Comparison of ENCODE assay signal across 8 cellular contexts in the genomic region with DNA sequence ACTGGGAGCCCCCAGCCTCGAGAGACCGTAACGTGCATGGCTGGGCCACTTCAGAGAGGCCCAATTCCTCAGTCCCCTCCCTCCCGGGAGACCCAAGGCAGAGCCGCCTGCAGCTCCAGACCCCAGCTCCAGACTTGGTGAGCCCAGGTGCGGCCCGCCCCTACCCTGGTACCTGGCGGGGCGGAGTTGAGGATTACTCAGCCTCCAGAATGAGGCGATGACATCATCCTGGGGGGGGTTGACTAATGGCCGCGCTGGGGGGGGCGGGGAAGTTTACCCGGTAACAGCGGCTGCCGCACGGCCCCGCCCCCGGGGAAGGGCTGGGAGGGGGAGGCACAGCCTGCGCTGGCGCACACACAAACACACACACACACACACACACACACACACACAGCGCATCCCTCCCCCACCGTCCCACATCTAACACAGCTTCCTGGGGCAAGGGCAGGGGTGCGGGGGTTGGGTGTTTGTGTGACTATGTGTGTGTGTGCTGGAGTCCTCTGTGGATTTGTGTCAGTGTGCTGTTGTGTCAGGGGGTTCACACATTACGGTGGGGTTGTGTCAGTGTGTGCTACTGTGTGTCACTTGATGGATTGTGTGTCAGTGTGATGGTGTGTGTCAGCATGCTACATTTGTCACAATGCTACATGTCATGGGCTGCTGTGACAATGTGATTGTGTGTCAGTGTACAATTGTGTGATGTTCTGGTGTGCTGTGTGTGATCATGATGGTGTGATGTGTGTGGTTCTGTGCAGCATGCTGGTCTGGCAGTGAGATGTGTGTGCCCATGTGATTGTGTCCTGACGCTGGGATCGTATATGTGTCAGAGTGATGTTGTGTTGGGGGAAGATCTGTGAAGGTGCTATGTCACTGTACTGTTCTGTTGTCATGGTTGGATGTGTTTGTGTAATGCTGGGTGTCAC. TPM values are rescaled to one million over a fixed set of nuclear protein-coding genes. Genes with fewer than 3 reads are reported as not detected.
DNase-seq lines count a peak whose midpoint lies in the region; ATAC-seq and TF ChIP-seq lines count a peak whose summit lies in the region.

No MANE protein-coding gene starts in this region.

- peaks cover 12% of the 10 kb centered on the region for H3F3A ChIP-seq in DOHH2 (ENCODE audit: control insufficient read depth, insufficient read depth)

- in situ Hi-C loops in brain microvascular endothelial cell (cut with HindIII; ENCODE audit: low pct_ligation_motif_present, low sequenced_read_pairs), result no loop called here

- H3K4me1 Mint-ChIP-seq in activated B cell treated with CpG ODN at 0.5 μM for 24 hours, result peaks cover 31% of the 10 kb centered on the region

- POLR2A ChIA-PET in activated B cell treated with CpG ODN at 0.5 μM for 24 hours (lab: Charles Lee), result interaction anchor here (0.5 to 6.2 kb wide), 7 partner anchors 12 to 223 kb away, joined by 3 to 61 read pairs (median 4); no protein-coding TSS in a partner anchor

- no peaks in the 10 kb centered on the region for H3K79me2 ChIP-seq in DOHH2 (ENCODE audit: control insufficient read depth, low read length)

- intact Hi-C loops in activated B cell treated with CpG ODN at 0.5 μM for 24 hours (cut with micrococcal nuclease), result loop anchor here (1.0 kb wide), 1 partner anchor 128 kb away; a partner anchor contains a TSS

- H3K27ac ChIP-seq in DOHH2 (ENCODE audit: low read depth, low read length) (no peak overlapping the region), brain microvascular endothelial cell (no peak overlapping the region), layer of hippocampus (ENCODE audit: low read depth, low read length) (peak overlapping the region; percentile 30)

- H3K4me3 ChIP-seq in DOHH2 (ENCODE audit: low read length) (peak overlapping the region; percentile 42), brain microvascular endothelial cell (ENCODE audit: low read depth, low read length) (peak overlapping the region; percentile 9)

- no peaks in the 10 kb centered on the region for H3K9me2 ChIP-seq in DOHH2 (replicated peaks; ENCODE audit: control insufficient read depth, low read length)

- no peak overlapping the region for H3K4me3 Mint-ChIP-seq in activated B cell treated with CpG ODN at 0.5 μM for 24 hours

- no peaks in the 10 kb centered on the region for H3K36me3 Mint-ChIP-seq in activated B cell treated with CpG ODN at 0.5 μM for 24 hours (ENCODE audit: low read depth)

- peak; percentile 83 to 91 (median 87) for DNase-seq in NCI-H1417 (lab: John Stamatoyannopoulos, UW)
- peak; percentile 66 for DNase-seq in activated B cell treated with CpG ODN at 0.5 μM for 24 hours
- peak; percentile 68 for DNase-seq in brain microvascular endothelial cell
- DNase-seq in stimulated activated CD4-positive, alpha-beta T cell treated with anti-CD3 and anti-CD28 coated beads, TNF-alpha, amount 100 ng/mL, for 4 hours (ENCODE audit: low read depth in 3 of 3), result peak in 2 of 3 experiments; percentile 81 to 87

- CTCF ChIA-PET in activated B cell treated with CpG ODN at 0.5 μM for 24 hours (lab: Charles Lee), result interaction anchor here (1.2 kb wide), 1 partner anchor 31 kb away, joined by 5 read pairs; no protein-coding TSS in a partner anchor

- ATAC-seq in activated B cell treated with CpG ODN at 0.5 μM for 24 hours (ENCODE audit: low read depth) (peak; percentile 51), GM21786 (IDR thresholded peaks at IDR 0.05; ENCODE audit: unreplicated experiment) (no peak), HG02610 (IDR thresholded peaks at IDR 0.05; ENCODE audit: unreplicated experiment) (no peak)

- H3K27me3 ChIP-seq in DOHH2 (ENCODE audit: control insufficient read depth, low read length), result peaks cover 36% of the 10 kb centered on the region
- no peaks in the 10 kb centered on the region for H3K27me3 ChIP-seq in brain microvascular endothelial cell (replicated peaks)
- H3K27me3 ChIP-seq in layer of hippocampus (ENCODE audit: control insufficient read depth, insufficient read depth, low read length), result no peaks in the 10 kb centered on the region

- H3K36me3 ChIP-seq in DOHH2 (ENCODE audit: control insufficient read depth, low read length) (no peaks in the 10 kb centered on the region), brain microvascular endothelial cell (replicated peaks) (no peaks in the 10 kb centered on the region)

- no peak overlapping the region for H3K27ac Mint-ChIP-seq in activated B cell treated with CpG ODN at 0.5 μM for 24 hours

- peaks cover 70% of the 10 kb centered on the region for H3K4me1 ChIP-seq in DOHH2 (ENCODE audit: control insufficient read depth, low read length)

- no peaks in the 10 kb centered on the region for H4K20me1 ChIP-seq in DOHH2 (ENCODE audit: control insufficient read depth, insufficient read depth, low read depth, low read length)

- H3K9me3 Mint-ChIP-seq in activated B cell treated with CpG ODN at 0.5 μM for 24 hours, result no peaks in the 10 kb centered on the region

- H3K9me3 ChIP-seq in DOHH2 (ENCODE audit: control insufficient read depth, insufficient read depth, low read length), result no peaks in the 10 kb centered on the region

- peaks cover 4% of the 10 kb centered on the region for H3K27me3 Mint-ChIP-seq in activated B cell treated with CpG ODN at 0.5 μM for 24 hours

- TF ChIP-seq CTCF in DOHH2 (IDR thresholded peaks at IDR 0.05; ENCODE audit: low read depth, low read length, poor library complexity, severe bottlenecking) (no peak), activated B cell treated with CpG ODN at 0.5 μM for 24 hours (IDR thresholded peaks at IDR 0.05) (no peak), brain microvascular endothelial cell (IDR thresholded peaks at IDR 0.05; ENCODE audit: low read depth, low read length, missing control alignments) (no peak)

- peak overlapping the region; percentile 54 for H3K4me2 ChIP-seq in DOHH2 (ENCODE audit: low read length)

RNA-seq across cellular contexts. Expression of a gene that starts 10.3 kb away (rescaled TPM):
- total RNA-seq in activated B cell treated with CpG ODN at 0.5 μM for 24 hours, result 7.0 and 11.5 TPM in 2 replicates

RNA-seq across cellular contexts. Expression of a gene that starts 15.1 kb away (rescaled TPM):
- total RNA-seq in activated B cell treated with CpG ODN at 0.5 μM for 24 hours, result 43.7 and 47.1 TPM in 2 replicates

RNA-seq across cellular contexts. Expression of a gene that starts 33.4 kb away (rescaled TPM):
- total RNA-seq in activated B cell treated with CpG ODN at 0.5 μM for 24 hours, result 9.8 and 11.8 TPM in 2 replicates
